In the genomic region with DNA sequence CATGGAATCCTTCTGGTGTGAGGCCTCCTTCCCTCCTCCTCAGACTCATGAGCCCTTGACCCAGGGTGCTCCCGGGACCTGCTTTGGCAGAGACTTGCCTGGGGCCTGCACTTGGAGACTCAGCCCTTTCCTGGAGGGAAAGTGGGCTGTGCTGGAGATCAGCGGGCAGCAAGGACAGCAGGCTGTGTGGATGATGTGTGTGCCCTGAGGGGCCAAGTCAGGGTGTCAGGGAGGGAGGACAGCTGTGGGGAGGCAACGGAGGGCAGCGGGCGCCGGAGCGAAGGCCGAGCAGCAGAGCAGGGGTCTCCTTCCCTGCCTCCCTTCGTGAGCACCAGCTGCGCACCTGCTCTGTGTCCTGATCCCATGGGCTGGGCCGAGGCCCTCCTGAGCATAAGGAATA, we compare ENCODE assay signal across 26 cellular contexts. TPM values are rescaled to one million over a fixed set of nuclear protein-coding genes. Genes with fewer than 3 reads are reported as not detected.
"Had no signal": no experiment of that assay in that cellular context is flagged by ENCODE, and none has a peak within 500 bp of the region (broad histone marks: within the 10 kb centered on the region; RNA-seq: fewer than 3 reads in every experiment).

No MANE protein-coding gene starts in this region.

- H3K36me3 ChIP-seq: esophagus muscularis mucosa, tibial artery had no signal

- H3K36me3 Mint-ChIP-seq: activated naive CD4-positive, alpha-beta T cell treated with anti-CD3 and anti-CD28 coated beads, Interleukin-2, amount 50 U/mL, for 72 hours; brain; memory B cell; T-cell had no signal

- H3K4me1 Mint-ChIP-seq: brain had no signal

- H3K4me3 Mint-ChIP-seq: brain, memory B cell, T-cell had no signal

- ATAC-seq: activated naive CD4-positive, alpha-beta T cell treated with anti-CD3 and anti-CD28 coated beads, Interleukin-2, amount 50 U/mL, for 72 hours; sciatic nerve; SK-N-SH treated with all-trans-retinoic acid at 6 μM for 48 hours; T-cell had no signal

- H3K27ac Mint-ChIP-seq: activated naive CD4-positive, alpha-beta T cell treated with anti-CD3 and anti-CD28 coated beads, Interleukin-2, amount 50 U/mL, for 72 hours; memory B cell; T-cell had no signal

- H3K4me3 ChIP-seq: dorsolateral prefrontal cortex, esophagus muscularis mucosa, tibial artery had no signal

- H3K27me3 ChIP-seq: dorsolateral prefrontal cortex, esophagus muscularis mucosa, tibial artery had no signal

- H3K27me3 Mint-ChIP-seq: brain, memory B cell, T-cell had no signal

- H3K27ac ChIP-seq: dorsolateral prefrontal cortex, esophagus muscularis mucosa, tibial artery had no signal

- H3K9me3 ChIP-seq: esophagus muscularis mucosa, tibial artery had no signal

- H3K4me1 ChIP-seq: esophagus muscularis mucosa, tibial artery had no signal

- H3K9me3 Mint-ChIP-seq: activated naive CD4-positive, alpha-beta T cell treated with anti-CD3 and anti-CD28 coated beads, Interleukin-2, amount 50 U/mL, for 72 hours; brain; memory B cell; T-cell had no signal

- DNase-seq: activated CD4-positive, alpha-beta T cell treated with anti-CD3 and anti-CD28 coated beads for 1 hour; activated CD4-positive, alpha-beta T cell treated with anti-CD3 and anti-CD28 coated beads, Interleukin-2, amount 50 U/mL, for 4 hours; activated T-cell treated with anti-CD3 and anti-CD28 coated beads for 4 hours; caudate nucleus; dorsolateral prefrontal cortex; hippocampal formation; nucleus accumbens; small intestine; stimulated activated CD4-positive, alpha-beta T cell treated with anti-CD3 and anti-CD28 coated beads, Interleukin-15, amount 100 ng/mL, for 24 hours; stimulated activated naive CD4-positive, alpha-beta T cell treated with Interleukin-2 at 50 U/mL for 16 hours; substantia nigra; T-cell; T-helper 9 cell; tibial artery had no signal

RNA-seq across cellular contexts. Expression of gene CSF2, which starts 6.1 kb away (rescaled TPM):
- total RNA-seq: dorsolateral prefrontal cortex, esophagus muscularis mucosa, frontal cortex, liver, sciatic nerve, ureter had no signal
- polyA plus RNA-seq: aorta, liver, neural cell had no signal

RNA-seq across cellular contexts. Expression of gene IL3, which starts 7.0 kb away (rescaled TPM):
- total RNA-seq: aorta, dorsolateral prefrontal cortex, esophagus muscularis mucosa, frontal cortex, liver, sciatic nerve, T-cell, ureter had no signal
- polyA plus RNA-seq: adipose tissue, aorta, liver, neural cell, small intestine had no signal
